In genomic region chr17:3691539-3692166, GRCh38 we compare ENCODE assay signal across 2 cellular contexts.
TF ChIP-seq lines count a peak whose summit lies in the region.

No MANE protein-coding gene starts in this region.

TF ChIP-seq in GM12891, 5 proteins besides CTCF, POLR2A, EP300 and RAD21:
- no peak for TF ChIP-seq TAF1 (IDR thresholded peaks at IDR 0.05; ENCODE audit: low read depth, low read length)
- no peak for TF ChIP-seq POU2F2 (IDR thresholded peaks at IDR 0.05; ENCODE audit: low read depth, low read length)
- TF ChIP-seq PAX5 (IDR thresholded peaks at IDR 0.05; ENCODE audit: insufficient read depth, low read length, severe bottlenecking) = no peak
- no peak for TF ChIP-seq SPI1 (IDR thresholded peaks at IDR 0.05; ENCODE audit: low read depth, low read length)
- no peak for TF ChIP-seq POLR2AphosphoS5 (IDR thresholded peaks at IDR 0.05; ENCODE audit: low read depth, low read length)

TF ChIP-seq in HepG2, 621 proteins besides CTCF, POLR2A, EP300 and RAD21:
- TF ChIP-seq STAG1 (CRISPR knock-in tag; IDR thresholded peaks at IDR 0.05) (0 out of 2 replicates have a peak, but pooled peaks have one; percentile 16), SKIL (CRISPR knock-in tag; IDR thresholded peaks at IDR 0.05; ENCODE audit: borderline replicate concordance) (no peak), ZNF687 (CRISPR knock-in tag; IDR thresholded peaks at IDR 0.05) (peak; percentile 9; the same call in 1 of the 2 replicates)
